Comparison of ENCODE assay signal across 8 cellular contexts in the genomic region with DNA sequence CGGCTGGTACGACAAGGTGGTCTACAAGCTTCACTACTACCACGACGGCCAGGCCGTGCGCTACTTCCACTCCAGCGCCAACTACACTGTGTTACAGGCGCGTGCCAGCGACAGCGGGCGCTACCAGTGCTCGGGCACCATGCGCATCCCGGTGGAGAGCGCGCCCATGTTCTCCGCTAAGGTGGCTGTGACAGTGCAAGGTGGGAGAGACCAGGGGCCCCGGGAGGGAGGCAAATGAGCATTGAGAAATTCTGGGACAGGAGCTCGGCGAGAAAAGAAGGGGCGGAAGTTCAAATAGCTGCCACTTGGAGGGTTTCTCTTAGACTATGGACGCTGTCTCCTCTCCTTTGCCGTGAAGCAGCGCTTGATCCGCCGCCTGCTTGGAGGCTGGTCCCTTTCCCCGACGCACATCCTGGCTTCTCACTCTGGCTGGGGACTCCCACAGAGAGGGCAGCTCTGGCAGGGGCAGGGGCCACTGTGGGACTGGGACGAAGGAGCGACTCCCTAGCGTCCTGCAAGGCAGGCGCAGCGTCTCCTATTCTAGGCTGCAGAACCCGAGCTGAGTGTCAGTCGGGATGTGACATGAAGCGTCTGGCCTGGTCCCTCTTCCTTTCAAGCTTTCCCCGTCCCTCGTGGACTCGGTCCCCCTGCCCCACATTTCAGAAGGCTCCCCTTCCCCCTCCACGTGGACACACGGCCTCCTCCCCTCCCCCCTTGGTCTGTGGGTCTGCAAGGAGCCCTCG. TPM values are rescaled to one million over a fixed set of nuclear protein-coding genes. Genes with fewer than 3 reads are reported as not detected.
DNase-seq lines count a peak whose midpoint lies in the region; ATAC-seq and TF ChIP-seq lines count a peak whose summit lies in the region.

No MANE protein-coding gene starts in this region.

- no peaks in the 10 kb centered on the region for H4K20me1 ChIP-seq in GM23338 (replicated peaks; ENCODE audit: insufficient read depth)

- 0% methylated on average over 12 of the region's 43 CpGs for WGBS in right lobe of liver (ENCODE audit: insufficient coverage, low coverage, low lambda C conversion rate, missing lambda C conversion rate)

- H3K4me2 ChIP-seq in GM23338 = peak overlapping the region; percentile 97

- no peak for TF ChIP-seq POLR2A in right lobe of liver (IDR thresholded peaks at IDR 0.05)

- H3K4me3 ChIP-seq in GM23338 = peak overlapping the region; percentile 93
- H3K4me3 ChIP-seq in right lobe of liver = peak overlapping the region; percentile 48 to 79 (median 63)

- H3F3A ChIP-seq in GM23338 (replicated peaks; ENCODE audit: low read depth) = no peaks in the 10 kb centered on the region

- peak overlapping the region; percentile 98 for H2AFZ ChIP-seq in GM23338

- H3K36me3 ChIP-seq in GM23338 (ENCODE audit: insufficient read depth) (no peaks in the 10 kb centered on the region), right lobe of liver (no peaks in the 10 kb centered on the region)

- DNase-seq in EH (ENCODE audit: low read depth) (peak; percentile 72), GM23338 (ENCODE audit: low spot score) (peak; percentile 79), MV-4-11 (lab: John Stamatoyannopoulos, UW) (peak; percentile 55), dermis blood vessel endothelial cell (peak; percentile 46), right lobe of liver (peak; percentile 46 to 62 (median 61)), NCI-H128 (lab: John Stamatoyannopoulos, UW; ENCODE audit: unreplicated experiment) (no peak)
- DNase-seq in activated CD4-positive, alpha-beta T cell treated with anti-CD3 and anti-CD28 coated beads for 1 hour = peak; percentile 10
- peak; percentile 55 for DNase-seq in stimulated activated CD8-positive, alpha-beta memory T cell treated with anti-CD3 and anti-CD28 coated beads, Interleukin-4, amount 100 ng/mL, for 48 hours

- peaks cover 23% of the 10 kb centered on the region for H3K4me1 Mint-ChIP-seq in GM23338

- peak overlapping the region; percentile 85 for H3K4me3 Mint-ChIP-seq in GM23338

- H3K4me1 ChIP-seq in GM23338 (ENCODE audit: insufficient read depth) = peaks cover 13% of the 10 kb centered on the region
- H3K4me1 ChIP-seq in right lobe of liver = peaks cover 0 to 13% (median 0%) of the 10 kb centered on the region in 4 donors

- 0 out of 2 replicates have a peak, but pooled peaks cover 2% of the 10 kb centered on the region for H3K9me2 ChIP-seq in GM23338 (ENCODE audit: insufficient read depth)

- ATAC-seq in GM23338 (peak; percentile 49), right lobe of liver (peak; percentile 37 to 51 (median 44))

- no peaks in the 10 kb centered on the region for H3K79me2 ChIP-seq in GM23338 (replicated peaks; ENCODE audit: insufficient read depth)

- peaks cover 57% of the 10 kb centered on the region for H3K27me3 ChIP-seq in GM23338 (ENCODE audit: insufficient read depth)
- H3K27me3 ChIP-seq in right lobe of liver = no peaks in the 10 kb centered on the region

- TF ChIP-seq CTCF in GM23338 (conservative IDR thresholded peaks at IDR 0.05; ENCODE audit: low read depth in 2 of 2) (peak in 1 of 2 experiments; percentile 24; a peak in 2 of 4 replicates), right lobe of liver (IDR thresholded peaks at IDR 0.05) (peak in 2 of 4 donors; percentile 8 to 28)

- H3K27ac ChIP-seq in GM23338 (ENCODE audit: low read depth) (no peak overlapping the region), right lobe of liver (peak overlapping the region; percentile 55 to 79 (median 66))

- peaks cover 45% of the 10 kb centered on the region for H3K27me3 Mint-ChIP-seq in GM23338 (ENCODE audit: insufficient read depth, low read depth, poor library complexity)

- intact Hi-C loops in right lobe of liver (cut with DNase I) = no loop called here

- no peaks in the 10 kb centered on the region for H3K9me3 ChIP-seq in right lobe of liver

- H3K27ac Mint-ChIP-seq in GM23338 = no peak overlapping the region

- H3K9me3 Mint-ChIP-seq in GM23338 = no peaks in the 10 kb centered on the region; the same call in 2 of the 3 replicates

- H3K36me3 Mint-ChIP-seq in GM23338 (ENCODE audit: low read depth) = no peaks in the 10 kb centered on the region

TF ChIP-seq in GM23338, 12 proteins besides CTCF, POLR2A, EP300 and RAD21:
- peak; percentile 35 for TF ChIP-seq EZH2 (IDR thresholded peaks at IDR 0.05; ENCODE audit: low read depth, unreplicated experiment)
- TF ChIP-seq STAT1 (IDR thresholded peaks at IDR 0.05; ENCODE audit: unreplicated experiment) = no peak

RNA-seq across cellular contexts. Expression of a gene that starts 4.7 kb away (rescaled TPM):
- total RNA-seq in GM23338 (2014; rRNA removed; shearing (Covaris generic)) = 0.56 TPM in 1 of 2 replicates, not detected in the other
- polyA plus RNA-seq in GM23338 (2016; fragmentation: Nextera tagmentation; extraction: Ambion mirVana) = 0.37 and 0.47 TPM in 2 replicates
- 0.51 and 0.56 TPM in 2 replicates for total RNA-seq in dermis blood vessel endothelial cell
- total RNA-seq in right lobe of liver = under 1 TPM; 0.14 to 0.99 (median 0.37) TPM

RNA-seq across cellular contexts. Expression of a gene that starts 19.0 kb away (rescaled TPM):
- not detected in 2 replicates for total RNA-seq in GM23338 (2014; rRNA removed; shearing (Covaris generic))
- 0.24 and 0.50 TPM in 2 replicates for polyA plus RNA-seq in GM23338 (2016; fragmentation: Nextera tagmentation; extraction: Ambion mirVana)
- total RNA-seq in dermis blood vessel endothelial cell (0.17 TPM in 1 of 2 replicates, not detected in the other), right lobe of liver (under 1 TPM in 1 of 6 experiments, not detected in 5; 0.20 TPM)

RNA-seq across cellular contexts. Expression of a gene that starts 23.5 kb away (rescaled TPM):
- 37.0 and 37.2 TPM in 2 replicates for total RNA-seq in GM23338 (2014; rRNA removed; shearing (Covaris generic))
- 26.9 and 28.4 TPM in 2 replicates for polyA plus RNA-seq in GM23338 (2016; fragmentation: Nextera tagmentation; extraction: Ambion mirVana)
- total RNA-seq in dermis blood vessel endothelial cell (25.4 and 41.0 TPM in 2 replicates), right lobe of liver (1 to 10 TPM; 4.0 to 7.1 (median 4.7) TPM)

RNA-seq across cellular contexts. Expression of a gene that starts 40.1 kb away (rescaled TPM):
- 9.7 and 13.5 TPM in 2 replicates for total RNA-seq in GM23338 (2014; rRNA removed; shearing (Covaris generic))
- polyA plus RNA-seq in GM23338 (2016; fragmentation: Nextera tagmentation; extraction: Ambion mirVana) = 4.0 and 5.0 TPM in 2 replicates
- 65.0 and 73.6 TPM in 2 replicates for total RNA-seq in dermis blood vessel endothelial cell
- 10 to 100 TPM; 16.5 to 24.4 (median 20.4) TPM for total RNA-seq in right lobe of liver
